In genomic region chr7:112449902-112450806, GRCh38 we compare ENCODE assay signal across 8 cellular contexts. TPM values are rescaled to one million over a fixed set of nuclear protein-coding genes. Genes with fewer than 3 reads are reported as not detected.
DNase-seq lines count a peak whose midpoint lies in the region; ATAC-seq and TF ChIP-seq lines count a peak whose summit lies in the region.

Gene IFRD1 (plus strand): TSS chr7:112450460. CDS start chr7:112450689, 229 bp downstream.

- peak; percentile 97 for DNase-seq in NCI-H2196 treated with DMSO at 0.1 percent for 48 hours (lab: John Stamatoyannopoulos, UW; ENCODE audit: unreplicated experiment)
- peak; percentile 99 for DNase-seq in breast epithelium (ENCODE audit: low spot score in 2 of 2)

- TF ChIP-seq CTCF in VCaP (conservative IDR thresholded peaks at IDR 0.05) = no peak
- TF ChIP-seq CTCF in breast epithelium (IDR thresholded peaks at IDR 0.05) = peak in 2 of 3 donors; percentile 21

- H3K27me3 ChIP-seq in ACC112 (ENCODE audit: insufficient read depth, low read length) (no peaks in the 10 kb centered on the region), breast epithelium (no peaks in the 10 kb centered on the region), iPS-18a (ENCODE audit: control insufficient read depth, insufficient read depth, low read length) (no peaks in the 10 kb centered on the region), skeletal muscle tissue (ENCODE audit: control insufficient read depth in 3 of 3, insufficient read depth in 3 of 3, low read length in 3 of 3) (no peaks in the 10 kb centered on the region)

- H3K9ac ChIP-seq in iPS-18a (ENCODE audit: low read length) (peak within 1 kb of the TSS; percentile 95), skeletal muscle tissue (ENCODE audit: low read depth in 1 of 3, low read length in 3 of 3) (peak within 1 kb of the TSS; percentile 98 to 99 (median 99))

- intact Hi-C loops in breast epithelium (cut with DNase I; ENCODE audit: low total_unique reads) = no loop called here

- peak within 1 kb of the TSS; percentile 88 for H3K27ac ChIP-seq in ACC112 (ENCODE audit: low read depth, low read length)
- H3K27ac ChIP-seq in VCaP = peak within 1 kb of the TSS; percentile 88
- peak within 1 kb of the TSS; percentile 99 for H3K27ac ChIP-seq in breast epithelium
- peak within 1 kb of the TSS; percentile 85 for H3K27ac ChIP-seq in iPS-18a (ENCODE audit: low read length)
- H3K27ac ChIP-seq in skeletal muscle tissue (ENCODE audit: low read depth, low read length) = peak within 1 kb of the TSS; percentile 99

- peaks cover 22% of the 10 kb centered on the region for H3K4me1 ChIP-seq in ACC112 (ENCODE audit: control insufficient read depth, insufficient read depth, low read length, unreplicated experiment)
- no peaks in the 10 kb centered on the region for H3K4me1 ChIP-seq in breast epithelium
- peaks cover 15% of the 10 kb centered on the region for H3K4me1 ChIP-seq in iPS-18a (ENCODE audit: control insufficient read depth, low read depth, low read length)
- H3K4me1 ChIP-seq in skeletal muscle tissue (ENCODE audit: control insufficient read depth in 3 of 3, insufficient read depth in 3 of 3, low read length in 3 of 3) = peaks cover 15 to 35% (median 23%) of the 10 kb centered on the region in 3 donors

- H3K36me3 ChIP-seq in ACC112 (ENCODE audit: insufficient read depth, low read length) (no peaks in the 10 kb centered on the region), breast epithelium (no peaks in the 10 kb centered on the region), iPS-18a (ENCODE audit: control insufficient read depth, low read depth, low read length) (no peaks in the 10 kb centered on the region), skeletal muscle tissue (ENCODE audit: control insufficient read depth in 3 of 3, insufficient read depth in 3 of 3, low read length in 3 of 3) (peaks cover 0 to 4% (median 0%) of the 10 kb centered on the region in 3 donors)

- peak within 1 kb of the TSS; percentile 90 for H3K4me3 ChIP-seq in ACC112 (ENCODE audit: low read depth, low read length)
- peak within 1 kb of the TSS; percentile 97 to 99 (median 97) for H3K4me3 ChIP-seq in breast epithelium
- H3K4me3 ChIP-seq in iPS-18a (ENCODE audit: low read length) = peak within 1 kb of the TSS; percentile 96
- peak within 1 kb of the TSS; percentile 88 to 97 (median 94) for H3K4me3 ChIP-seq in skeletal muscle tissue (ENCODE audit: low read length in 3 of 3)

- peak within 1 kb of the TSS; percentile 12 for H2AFZ ChIP-seq in ACC112 (ENCODE audit: low read length, unreplicated experiment)

- peaks cover 47% of the 10 kb centered on the region for H3K79me2 ChIP-seq in ACC112 (ENCODE audit: control insufficient read depth, insufficient read depth, low read length, unreplicated experiment)

- TF ChIP-seq POLR2A in breast epithelium (IDR thresholded peaks at IDR 0.05) = peak; percentile 97

- peak; percentile 75 for ATAC-seq in GM18870 (IDR thresholded peaks at IDR 0.05; ENCODE audit: unreplicated experiment)
- ATAC-seq in HG03135 (IDR thresholded peaks at IDR 0.05; ENCODE audit: unreplicated experiment) = peak; percentile 76

- H3K9me3 ChIP-seq in breast epithelium (no peaks in the 10 kb centered on the region), iPS-18a (ENCODE audit: control insufficient read depth, low read depth, low read length) (no peaks in the 10 kb centered on the region), skeletal muscle tissue (ENCODE audit: control insufficient read depth in 3 of 3, low read length in 3 of 3) (no peaks in the 10 kb centered on the region)

RNA-seq across cellular contexts. Expression of gene IFRD1, which starts in this region (rescaled TPM):
- total RNA-seq in breast epithelium = 100 to 1,000 TPM in 1 of 3 donors, 10 to 100 TPM in 2; 82.7 to 146 (median 91.8) TPM
- total RNA-seq in skeletal muscle tissue = 15.1 TPM

Comparison
In these comparisons a context has a peak if more than half of its experiments do, and no peak if none do; other contexts are left out.
1. Peak in every context shown above with its lines: DNase-seq, ATAC-seq, H3K4me3 ChIP-seq and H3K27ac ChIP-seq.